25 cellular contexts compared by ENCODE assay signal in the genomic region with DNA sequence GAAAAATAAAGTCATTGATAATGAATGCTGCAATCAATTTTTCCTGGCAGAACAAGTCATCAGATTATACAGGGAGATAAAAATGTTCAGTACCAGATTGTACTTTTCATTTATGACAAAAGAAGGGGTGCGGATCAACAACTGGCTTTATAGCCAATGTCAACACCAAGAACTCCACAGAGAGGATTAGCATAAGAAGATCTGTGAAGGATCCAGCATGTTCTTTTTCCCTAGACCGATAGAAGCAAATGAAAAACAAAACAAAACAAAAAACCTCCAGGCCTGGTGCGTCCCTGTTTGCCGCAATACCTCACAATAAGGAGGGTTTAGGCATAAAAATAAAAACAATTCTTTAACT.
"Had no signal": no experiment of that assay in that cellular context is flagged by ENCODE, and none has a peak within 500 bp of the region (broad histone marks: within the 10 kb centered on the region; RNA-seq: fewer than 3 reads in every experiment).

No MANE protein-coding gene starts in this region.

- H3K4me1 ChIP-seq: adrenal gland, breast epithelium had no signal

- H3K36me3 Mint-ChIP-seq: activated naive CD8-positive, alpha-beta T cell treated with anti-CD3 and anti-CD28 coated beads, Interleukin-2, amount 10 ng/mL, durations not matched to agents 7 days and 5 days had no signal

- H3K9me3 ChIP-seq: adrenal gland, breast epithelium had no signal

- H3K4me3 ChIP-seq: adrenal gland, breast epithelium had no signal

- H3K27ac Mint-ChIP-seq: activated CD4-positive, alpha-beta memory T cell treated with anti-CD3 and anti-CD28 coated beads, Interleukin-2, amount 10 ng/mL, durations not matched to agents 7 days and 5 days; activated CD4-positive, alpha-beta T cell treated with anti-CD3 and anti-CD28 coated beads for 36 hours; activated naive CD8-positive, alpha-beta T cell treated with anti-CD3 and anti-CD28 coated beads, Interleukin-2, amount 10 ng/mL, durations not matched to agents 7 days and 5 days; activated T-cell treated with anti-CD3 and anti-CD28 coated beads, Interleukin-2, amount 50 U/mL, for 72 hours; activated T-helper 2 cell treated with anti-CD3 and anti-CD28 coated beads, Interferon-gamma antibody, Interleukin-2, Interleukin-4, amounts not matched to agents 10 μg/mL and 5 μg/mL and 100 μg/mL, durations not matched to agents 14 hours and 24 hours and 36 hours had no signal

- DNase-seq: activated CD4-positive, alpha-beta memory T cell treated with anti-CD3 and anti-CD28 coated beads, Interleukin-2, amount 10 ng/mL, durations not matched to agents 7 days and 5 days; activated CD4-positive, alpha-beta T cell treated with anti-CD3 and anti-CD28 coated beads for 36 hours; activated CD4-positive, alpha-beta T cell treated with anti-CD3 and anti-CD28 coated beads, Interleukin-2, amount 50 U/mL, for 1 hour; activated CD8-positive, alpha-beta memory T cell treated with anti-CD3 and anti-CD28 coated beads, Interleukin-2, amount 50 U/mL, for 4 hours; activated gamma-delta T cell treated with Interleukin-2 at 50 U/mL for 16 hours; activated naive CD4-positive, alpha-beta T cell treated with anti-CD3 and anti-CD28 coated beads, Interleukin-2, amount 50 U/mL, for 16 hours; activated naive CD8-positive, alpha-beta T cell treated with anti-CD3 and anti-CD28 coated beads, Interleukin-2, amount 10 ng/mL, durations not matched to agents 7 days and 5 days; activated T-cell treated with anti-CD3 and anti-CD28 coated beads, Interleukin-2, amount 50 U/mL, for 72 hours; adrenal gland; aorta; caudate nucleus; IMR-90; KG1; NCI-H1048; NCI-H146; NCI-H187 treated with DMSO at 0.1 percent for 48 hours; NCI-H2081 treated with DMSO at 0.1 percent for 48 hours; NCI-H526; NCI-H774; PC-3; SHP77 treated with DMSO at 0.1 percent for 48 hours; T-helper 1 cell; WERI-Rb-1 had no signal

- H3K27me3 ChIP-seq: adrenal gland, breast epithelium had no signal

- H3K36me3 ChIP-seq: adrenal gland, breast epithelium, WERI-Rb-1 had no signal

- ATAC-seq: activated CD4-positive, alpha-beta T cell treated with anti-CD3 and anti-CD28 coated beads for 36 hours; activated T-cell treated with anti-CD3 and anti-CD28 coated beads, Interleukin-2, amount 50 U/mL, for 72 hours; PC-3 had no signal

- H3K27ac ChIP-seq: adrenal gland, breast epithelium, WERI-Rb-1 had no signal

- H3K4me1 Mint-ChIP-seq: activated CD4-positive, alpha-beta memory T cell treated with anti-CD3 and anti-CD28 coated beads, Interleukin-2, amount 10 ng/mL, durations not matched to agents 7 days and 5 days; activated CD4-positive, alpha-beta T cell treated with anti-CD3 and anti-CD28 coated beads for 36 hours; activated naive CD8-positive, alpha-beta T cell treated with anti-CD3 and anti-CD28 coated beads, Interleukin-2, amount 10 ng/mL, durations not matched to agents 7 days and 5 days had no signal

- H3K27me3 Mint-ChIP-seq: activated CD4-positive, alpha-beta memory T cell treated with anti-CD3 and anti-CD28 coated beads, Interleukin-2, amount 10 ng/mL, durations not matched to agents 7 days and 5 days; activated naive CD8-positive, alpha-beta T cell treated with anti-CD3 and anti-CD28 coated beads, Interleukin-2, amount 10 ng/mL, durations not matched to agents 7 days and 5 days had no signal

- H3K9me3 Mint-ChIP-seq: activated CD4-positive, alpha-beta memory T cell treated with anti-CD3 and anti-CD28 coated beads, Interleukin-2, amount 10 ng/mL, durations not matched to agents 7 days and 5 days; activated naive CD8-positive, alpha-beta T cell treated with anti-CD3 and anti-CD28 coated beads, Interleukin-2, amount 10 ng/mL, durations not matched to agents 7 days and 5 days; activated T-cell treated with anti-CD3 and anti-CD28 coated beads, Interleukin-2, amount 50 U/mL, for 72 hours; activated T-helper 2 cell treated with anti-CD3 and anti-CD28 coated beads, Interferon-gamma antibody, Interleukin-2, Interleukin-4, amounts not matched to agents 10 μg/mL and 5 μg/mL and 100 μg/mL, durations not matched to agents 14 hours and 24 hours and 36 hours had no signal

- H3K4me3 Mint-ChIP-seq: activated CD4-positive, alpha-beta memory T cell treated with anti-CD3 and anti-CD28 coated beads, Interleukin-2, amount 10 ng/mL, durations not matched to agents 7 days and 5 days; activated CD4-positive, alpha-beta T cell treated with anti-CD3 and anti-CD28 coated beads for 36 hours; activated naive CD8-positive, alpha-beta T cell treated with anti-CD3 and anti-CD28 coated beads, Interleukin-2, amount 10 ng/mL, durations not matched to agents 7 days and 5 days; activated T-cell treated with anti-CD3 and anti-CD28 coated beads, Interleukin-2, amount 50 U/mL, for 72 hours had no signal
